Comparison of ENCODE assay signal across 15 cellular contexts in genomic region chr9:131965101-131965500, GRCh38.
DNase-seq lines count a peak whose midpoint lies in the region; ATAC-seq and TF ChIP-seq lines count a peak whose summit lies in the region.
"Had no signal": no experiment of that assay in that cellular context is flagged by ENCODE, and none has a peak within 500 bp of the region (broad histone marks: within the 10 kb centered on the region; RNA-seq: fewer than 3 reads in every experiment).

No MANE protein-coding gene starts in this region.

- H3K9me3 ChIP-seq in colonic mucosa = no peaks in the 10 kb centered on the region
- H3K9me3 ChIP-seq: BLaER1 had no signal

- H3K4me3 ChIP-seq in epithelial cell of proximal tubule (ENCODE audit: low read depth, low read length) (no peak overlapping the region), colonic mucosa (no peak overlapping the region)
- H3K4me3 ChIP-seq: BLaER1, GM12878 had no signal

- DNase-seq in DMS79 treated with DMSO at 0.1 percent for 48 hours (lab: John Stamatoyannopoulos, UW) (peak; percentile 50), epithelial cell of proximal tubule (ENCODE audit: low read depth) (peak; percentile 4), kidney tubule cell (ENCODE audit: low spot score) (peak; percentile 55), renal cortical epithelial cell (ENCODE audit: low read depth) (peak; percentile 68), germinal center (ENCODE audit: low spot score) (no peak), colonic mucosa (no peak)
- DNase-seq: 8988T; CD4-positive, alpha-beta memory T cell; DMS153; DND-41; EL; GOT3 had no signal

- no peaks in the 10 kb centered on the region for H3K36me3 ChIP-seq in colonic mucosa

- no peaks in the 10 kb centered on the region for H3K4me1 ChIP-seq in colonic mucosa

- no peak overlapping the region for H3K9ac ChIP-seq in colonic mucosa (ENCODE audit: low read depth in 2 of 2, low read length in 2 of 2)
- H3K9ac ChIP-seq: BLaER1 had no signal

- no peak for TF ChIP-seq CTCF in epithelial cell of proximal tubule (conservative IDR thresholded peaks at IDR 0.05; ENCODE audit: low read depth, low read length)
- TF ChIP-seq CTCF in colonic mucosa (IDR thresholded peaks at IDR 0.05) = no peak

- no peaks in the 10 kb centered on the region for H3K27me3 ChIP-seq in colonic mucosa
- H3K27me3 ChIP-seq: BLaER1 had no signal

- intact Hi-C loops in colonic mucosa (cut with DNase I) = no loop called here

- no peak for ATAC-seq in HG03378 (IDR thresholded peaks at IDR 0.05; ENCODE audit: unreplicated experiment)
- ATAC-seq: GM12878 had no signal

- H3K27ac ChIP-seq in colonic mucosa = no peak overlapping the region
- H3K27ac ChIP-seq: BLaER1 had no signal

Comparison
In these comparisons a context has a peak if more than half of its experiments do, and no peak if none do; other contexts are left out.
1. DNase-seq: peak in DMS79 treated with DMSO at 0.1 percent for 48 hours (single experiment), epithelial cell of proximal tubule (single experiment), kidney tubule cell (single experiment) and renal cortical epithelial cell (single experiment); none in germinal center (single experiment) and colonic mucosa (single experiment).